1 cellular context compared by ENCODE assay signal in the genomic region with DNA sequence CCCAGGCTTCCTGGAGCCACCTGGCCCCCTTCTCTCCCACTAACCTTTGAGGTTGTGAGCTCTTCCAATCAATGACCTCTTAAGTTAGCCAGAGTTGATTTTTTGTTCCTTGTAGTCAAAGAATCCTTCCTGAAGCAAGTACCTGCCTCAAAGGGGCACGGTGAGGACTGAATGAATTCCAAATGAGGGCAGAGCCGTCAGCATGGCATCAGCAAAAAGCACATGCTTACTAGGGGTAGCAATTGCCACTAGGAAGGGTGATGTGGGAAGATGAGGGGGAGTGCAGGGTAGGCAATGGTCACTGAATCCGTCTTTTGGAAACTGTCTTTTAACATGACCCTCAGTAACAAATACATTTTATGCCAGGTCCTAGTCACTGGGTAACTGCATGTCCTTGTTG.
TF ChIP-seq lines count a peak whose summit lies in the region.

No MANE protein-coding gene starts in this region.

TF ChIP-seq in GM12878, 131 proteins besides CTCF, POLR2A, EP300 and RAD21:
- peak in 1 of 2 experiments; percentile 9; a peak in 1 of 4 replicates for TF ChIP-seq IKZF2 (IDR thresholded peaks at IDR 0.05)
- no peak for TF ChIP-seq BMI1 (IDR thresholded peaks at IDR 0.05; ENCODE audit: borderline replicate concordance)
TF ChIP-seq in GM12878: peak in this region for 1.
